In the genomic region with DNA sequence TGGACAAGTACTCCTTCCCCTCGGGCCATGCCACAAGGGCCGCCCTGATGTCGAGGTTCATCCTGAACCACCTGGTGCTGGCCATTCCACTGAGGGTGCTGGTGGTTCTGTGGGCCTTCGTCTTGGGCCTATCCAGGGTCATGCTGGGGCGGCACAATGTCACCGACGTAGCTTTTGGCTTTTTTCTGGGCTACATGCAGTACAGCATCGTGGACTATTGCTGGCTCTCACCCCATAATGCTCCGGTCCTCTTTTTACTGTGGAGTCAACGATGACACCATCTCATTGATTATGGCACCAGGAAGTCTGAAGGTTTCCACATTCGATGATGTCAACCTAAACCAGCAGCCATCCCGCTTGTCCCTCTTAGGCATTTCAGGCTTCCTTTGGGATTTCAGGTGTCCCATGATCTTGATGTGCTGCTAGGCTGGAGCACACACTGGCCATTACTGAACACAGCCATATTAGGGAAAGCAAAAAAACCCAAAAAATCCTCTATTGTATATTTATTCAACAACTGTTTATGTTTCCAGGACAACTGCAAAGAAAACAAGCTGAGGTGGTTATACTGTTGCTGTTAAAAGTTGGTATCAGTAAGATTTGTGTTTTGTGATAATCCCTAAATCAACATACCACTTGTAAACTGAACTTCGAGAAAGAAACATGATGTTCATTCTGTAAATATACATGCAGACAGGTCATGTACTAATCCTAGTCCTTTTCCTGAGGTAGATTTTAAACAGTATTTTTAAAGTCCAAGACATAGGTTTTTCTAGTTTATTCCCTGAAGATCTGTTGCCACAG, we compare ENCODE assay signal across 1 cellular context.
TF ChIP-seq lines count a peak whose summit lies in the region.

No MANE protein-coding gene starts in this region.

TF ChIP-seq in GM12878, 131 proteins besides CTCF, POLR2A, EP300 and RAD21:
- no peak for TF ChIP-seq NFYA (IDR thresholded peaks at IDR 0.05; ENCODE audit: borderline replicate concordance, low read depth, low read length)
- no peak for TF ChIP-seq ATF7 (IDR thresholded peaks at IDR 0.05; ENCODE audit: low read depth)
- no peak for TF ChIP-seq SMAD1 (IDR thresholded peaks at IDR 0.05; ENCODE audit: low read depth, partially characterized antibody)
- TF ChIP-seq HDGF (IDR thresholded peaks at IDR 0.05), result 0 out of 2 replicates have a peak, but pooled peaks have one; percentile 15
- TF ChIP-seq, protein P1, sequence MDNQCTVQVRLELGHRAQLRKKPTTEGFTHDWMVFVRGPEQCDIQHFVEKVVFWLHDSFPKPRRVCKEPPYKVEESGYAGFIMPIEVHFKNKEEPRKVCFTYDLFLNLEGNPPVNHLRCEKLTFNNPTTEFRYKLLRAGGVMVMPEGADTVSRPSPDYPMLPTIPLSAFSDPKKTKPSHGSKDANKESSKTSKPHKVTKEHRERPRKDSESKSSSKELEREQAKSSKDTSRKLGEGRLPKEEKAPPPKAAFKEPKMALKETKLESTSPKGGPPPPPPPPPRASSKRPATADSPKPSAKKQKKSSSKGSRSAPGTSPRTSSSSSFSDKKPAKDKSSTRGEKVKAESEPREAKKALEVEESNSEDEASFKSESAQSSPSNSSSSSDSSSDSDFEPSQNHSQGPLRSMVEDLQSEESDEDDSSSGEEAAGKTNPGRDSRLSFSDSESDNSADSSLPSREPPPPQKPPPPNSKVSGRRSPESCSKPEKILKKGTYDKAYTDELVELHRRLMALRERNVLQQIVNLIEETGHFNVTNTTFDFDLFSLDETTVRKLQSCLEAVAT (IDR thresholded peaks at IDR 0.05), result peak; percentile 56
- TF ChIP-seq NBN (IDR thresholded peaks at IDR 0.05), result 0 out of 2 replicates have a peak, but pooled peaks have one; percentile 12
- TF ChIP-seq GATAD2B (conservative IDR thresholded peaks at IDR 0.05; ENCODE audit: low read depth), result no peak
- TF ChIP-seq, protein P2, sequence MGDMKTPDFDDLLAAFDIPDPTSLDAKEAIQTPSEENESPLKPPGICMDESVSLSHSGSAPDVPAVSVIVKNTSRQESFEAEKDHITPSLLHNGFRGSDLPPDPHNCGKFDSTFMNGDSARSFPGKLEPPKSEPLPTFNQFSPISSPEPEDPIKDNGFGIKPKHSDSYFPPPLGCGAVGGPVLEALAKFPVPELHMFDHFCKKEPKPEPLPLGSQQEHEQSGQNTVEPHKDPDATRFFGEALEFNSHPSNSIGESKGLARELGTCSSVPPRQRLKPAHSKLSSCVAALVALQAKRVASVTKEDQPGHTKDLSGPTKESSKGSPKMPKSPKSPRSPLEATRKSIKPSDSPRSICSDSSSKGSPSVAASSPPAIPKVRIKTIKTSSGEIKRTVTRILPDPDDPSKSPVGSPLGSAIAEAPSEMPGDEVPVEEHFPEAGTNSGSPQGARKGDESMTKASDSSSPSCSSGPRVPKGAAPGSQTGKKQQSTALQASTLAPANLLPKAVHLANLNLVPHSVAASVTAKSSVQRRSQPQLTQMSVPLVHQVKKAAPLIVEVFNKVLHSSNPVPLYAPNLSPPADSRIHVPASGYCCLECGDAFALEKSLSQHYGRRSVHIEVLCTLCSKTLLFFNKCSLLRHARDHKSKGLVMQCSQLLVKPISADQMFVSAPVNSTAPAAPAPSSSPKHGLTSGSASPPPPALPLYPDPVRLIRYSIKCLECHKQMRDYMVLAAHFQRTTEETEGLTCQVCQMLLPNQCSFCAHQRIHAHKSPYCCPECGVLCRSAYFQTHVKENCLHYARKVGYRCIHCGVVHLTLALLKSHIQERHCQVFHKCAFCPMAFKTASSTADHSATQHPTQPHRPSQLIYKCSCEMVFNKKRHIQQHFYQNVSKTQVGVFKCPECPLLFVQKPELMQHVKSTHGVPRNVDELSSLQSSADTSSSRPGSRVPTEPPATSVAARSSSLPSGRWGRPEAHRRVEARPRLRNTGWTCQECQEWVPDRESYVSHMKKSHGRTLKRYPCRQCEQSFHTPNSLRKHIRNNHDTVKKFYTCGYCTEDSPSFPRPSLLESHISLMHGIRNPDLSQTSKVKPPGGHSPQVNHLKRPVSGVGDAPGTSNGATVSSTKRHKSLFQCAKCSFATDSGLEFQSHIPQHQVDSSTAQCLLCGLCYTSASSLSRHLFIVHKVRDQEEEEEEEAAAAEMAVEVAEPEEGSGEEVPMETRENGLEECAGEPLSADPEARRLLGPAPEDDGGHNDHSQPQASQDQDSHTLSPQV (IDR thresholded peaks at IDR 0.05), result no peak
